ENCODE assay signal across 1 cellular context in genomic region chr9:137739371-137739915, GRCh38.
TF ChIP-seq lines count a peak whose summit lies in the region.

No MANE protein-coding gene starts in this region.

TF ChIP-seq in H1, 55 proteins besides CTCF, POLR2A, EP300 and RAD21 (continued from another document):
- no peak for TF ChIP-seq USF2 (IDR thresholded peaks at IDR 0.05; ENCODE audit: low read length)
